In genomic region chr7:73987298-73987697, GRCh38 we compare ENCODE assay signal across 2 cellular contexts.
TF ChIP-seq lines count a peak whose summit lies in the region.

No MANE protein-coding gene starts in this region.

TF ChIP-seq in HEK293, 187 proteins besides CTCF, POLR2A, EP300 and RAD21:
- no peak for TF ChIP-seq ZNF239 (tag by site-specific recombination; IDR thresholded peaks at IDR 0.05)
- 0 out of 2 replicates have a peak, but pooled peaks have one; percentile 23 for TF ChIP-seq ZNF121 (tag by site-specific recombination; IDR thresholded peaks at IDR 0.05)

TF ChIP-seq in IMR-90, 13 proteins besides CTCF, POLR2A, EP300 and RAD21:
- TF ChIP-seq NFE2L2 (IDR thresholded peaks at IDR 0.05; ENCODE audit: low read depth, low read length) (no peak), BHLHE40 (IDR thresholded peaks at IDR 0.05; ENCODE audit: low read depth, low read length) (no peak), CEBPB (IDR thresholded peaks at IDR 0.05; ENCODE audit: low read depth, low read length) (no peak), ELK1 (IDR thresholded peaks at IDR 0.05; ENCODE audit: borderline replicate concordance, low read depth, low read length) (no peak), MAFK (IDR thresholded peaks at IDR 0.05; ENCODE audit: low read depth, low read length) (no peak)
